ENCODE assay signal across 19 cellular contexts in the genomic region with DNA sequence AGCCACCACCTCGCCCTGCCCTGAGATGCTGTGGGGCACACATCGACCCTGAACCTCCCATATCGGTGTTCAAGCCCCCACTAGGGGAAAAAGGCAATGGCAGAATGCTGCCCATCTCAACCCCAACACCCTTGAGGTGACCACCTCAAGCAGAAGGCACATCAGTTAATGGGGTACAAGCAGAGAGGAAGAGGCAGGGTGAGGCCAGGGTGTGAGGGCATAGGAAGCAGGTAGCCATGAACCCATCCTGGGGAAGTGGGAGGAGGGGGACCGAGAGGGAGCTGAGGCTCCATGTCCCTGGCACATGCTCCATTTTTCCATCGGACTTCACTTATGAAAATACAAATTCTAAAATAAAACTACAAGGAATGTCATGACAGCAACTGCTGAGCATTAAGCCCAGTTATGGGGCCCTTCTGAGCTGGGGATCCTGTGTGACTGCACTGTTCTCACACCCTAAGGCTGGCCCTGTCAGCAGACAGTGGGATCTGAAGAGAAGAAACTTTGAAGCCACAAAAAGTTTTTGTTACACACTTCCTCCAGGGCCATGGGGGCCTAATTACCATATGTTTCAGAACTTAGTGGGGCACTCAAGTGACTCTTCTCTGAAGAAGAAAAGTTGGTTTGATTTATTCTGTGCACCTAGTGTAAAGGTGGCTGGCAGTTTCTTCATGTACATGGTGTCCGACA.
DNase-seq lines count a peak whose midpoint lies in the region; ATAC-seq lines count a peak whose summit lies in the region.
"Had no signal": no experiment of that assay in that cellular context is flagged by ENCODE, and none has a peak within 500 bp of the region (broad histone marks: within the 10 kb centered on the region; RNA-seq: fewer than 3 reads in every experiment).

No MANE protein-coding gene starts in this region.

- H3K9ac ChIP-seq in mesendoderm (ENCODE audit: low read length) = no peak overlapping the region

- WGBS in mesendoderm (ENCODE audit: extremely low coverage, insufficient coverage, low lambda C conversion rate) = no CpG with 5 or more reads among the region's 6 CpGs

- no peak overlapping the region for H3K18ac ChIP-seq in mesendoderm (ENCODE audit: low read length)

- H3K4me2 ChIP-seq in mesendoderm (ENCODE audit: low read length) = no peak overlapping the region

- H2AK5ac ChIP-seq in mesendoderm (ENCODE audit: low read length) = peak overlapping the region; percentile 32

- H3K23ac ChIP-seq in mesendoderm (ENCODE audit: low read length) = no peak overlapping the region

- H3K27me3 ChIP-seq in mesendoderm (ENCODE audit: insufficient read depth, low read length, poor library complexity) = no peaks in the 10 kb centered on the region

- no peak overlapping the region for H2BK5ac ChIP-seq in mesendoderm (ENCODE audit: low read length)

- H3K4me1 ChIP-seq in mesendoderm (ENCODE audit: control insufficient read depth, low read depth, low read length) = peaks cover 3% of the 10 kb centered on the region

- no peak overlapping the region for H3K4me3 ChIP-seq in mesendoderm (ENCODE audit: low read length)

- H3K79me1 ChIP-seq in mesendoderm (ENCODE audit: low read length) = no peaks in the 10 kb centered on the region

- H3K79me2 ChIP-seq in mesendoderm (ENCODE audit: control insufficient read depth, insufficient read depth, low read length) = no peaks in the 10 kb centered on the region

- H3K36me3 ChIP-seq in mesendoderm (ENCODE audit: control insufficient read depth, insufficient read depth, low read length) = no peaks in the 10 kb centered on the region

- ATAC-seq in GM18498 (IDR thresholded peaks at IDR 0.05; ENCODE audit: unreplicated experiment) (peak; percentile 57), GM19468 (IDR thresholded peaks at IDR 0.05; ENCODE audit: extremely low read depth, unreplicated experiment) (peak; percentile 32), HG03025 (IDR thresholded peaks at IDR 0.05; ENCODE audit: low FRiP score, unreplicated experiment) (peak; percentile 57), GM18861 (IDR thresholded peaks at IDR 0.05; ENCODE audit: unreplicated experiment) (no peak)
- ATAC-seq: Right ventricle myocardium inferior had no signal

- no peak overlapping the region for H2BK15ac ChIP-seq in mesendoderm (replicated peaks; ENCODE audit: low read depth)

- no peak overlapping the region for H3K4ac ChIP-seq in mesendoderm (ENCODE audit: low read depth, low read length)

- DNase-seq in mesendoderm = no peak
- DNase-seq in NCI-H510A (lab: John Stamatoyannopoulos, UW) = no peak
- no peak for DNase-seq in NCI-H1436 (lab: John Stamatoyannopoulos, UW)
- no peak for DNase-seq in dermis blood vessel endothelial cell
- DNase-seq: GDM1; GOT3; Karpas-422; NCI-H1417 treated with DMSO at 0.1 percent for 48 hours; NCI-H2081; NCI-H2171 treated with DMSO at 0.1 percent for 48 hours; NCI-H446 treated with DMSO at 0.1 percent for 48 hours; NK-92 treated with Interleukin-12 subunit alpha and Interleukin-12 subunit beta, amount 100 ng/mL, for 24 hours; SW 1271 had no signal

- H2BK120ac ChIP-seq in mesendoderm (ENCODE audit: low read depth, low read length) = no peak overlapping the region

- H3K27ac ChIP-seq in mesendoderm (ENCODE audit: low read depth, low read length) = no peak overlapping the region
- H3K27ac ChIP-seq: HL-60 had no signal

- no peak overlapping the region for H4K5ac ChIP-seq in mesendoderm (ENCODE audit: low read length)

- H3K56ac ChIP-seq in mesendoderm (ENCODE audit: low read length) = no peak overlapping the region

- H4K8ac ChIP-seq in mesendoderm (ENCODE audit: low read depth, low read length) = no peak overlapping the region
